Comparison of ENCODE assay signal across 8 cellular contexts in the genomic region with DNA sequence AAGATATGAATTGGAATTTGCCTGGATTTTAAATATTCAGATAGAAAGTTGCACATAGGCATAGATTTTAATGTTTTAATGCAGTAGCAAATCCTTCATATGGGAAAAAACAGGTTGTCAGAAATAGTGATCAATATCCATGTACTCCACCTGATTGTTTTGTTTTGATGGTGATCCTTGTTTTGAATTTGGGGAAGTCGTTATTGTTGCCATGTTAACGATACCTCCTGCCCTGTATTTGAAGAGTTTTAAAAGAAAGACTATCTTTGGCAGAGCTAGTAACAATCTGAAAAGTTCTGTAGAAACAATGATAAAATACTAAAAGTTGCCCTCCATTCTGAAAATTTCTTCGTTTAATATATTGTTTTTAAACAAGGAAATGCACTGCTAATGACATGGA. TPM values are rescaled to one million over a fixed set of nuclear protein-coding genes. Genes with fewer than 3 reads are reported as not detected.
A peak's percentile ranks its signal among the peaks of the same experiment; 100 is the strongest.
DNase-seq lines count a peak whose midpoint lies in the region; ATAC-seq, FAIRE-seq and TF ChIP-seq lines count a peak whose summit lies in the region.

No MANE protein-coding gene starts in this region.

- no peaks in the 10 kb centered on the region for H3K36me3 ChIP-seq in sigmoid colon

- no peaks in the 10 kb centered on the region for H3K9me3 ChIP-seq in sigmoid colon

- no peak for TF ChIP-seq EP300 in sigmoid colon (IDR thresholded peaks at IDR 0.05)

- FAIRE-seq in GM19239 (lab: Jason Lieb, UNC), result peak; percentile 61

- ATAC-seq in GM18867 (IDR thresholded peaks at IDR 0.05; ENCODE audit: unreplicated experiment) (no peak), HG02884 (IDR thresholded peaks at IDR 0.05; ENCODE audit: unreplicated experiment) (no peak), HG02938 (IDR thresholded peaks at IDR 0.05; ENCODE audit: unreplicated experiment) (no peak)

- WGBS in sigmoid colon, 2 donors, result 2% methylated on average over 3 of the region's 3 CpGs

- DNase-seq in GM19239 (ENCODE audit: insufficient read length, low spot score) (no peak), SIG-M5 (lab: John Stamatoyannopoulos, UW) (peak; percentile 32), erythroblast (lab: John Stamatoyannopoulos, UW) (peak; percentile 26 to 39), sigmoid colon (no peak), NCI-H524 (lab: John Stamatoyannopoulos, UW) (no peak)

- intact Hi-C loops in sigmoid colon (cut with DNase I), result loop anchor here (10.0 kb wide), 1 partner anchor 199 kb away; a partner anchor contains a TSS

- peak overlapping the region; percentile 68 to 98 (median 98) for H3K4me3 ChIP-seq in sigmoid colon

- no peaks in the 10 kb centered on the region for H3K27me3 ChIP-seq in sigmoid colon

- H3K4me1 ChIP-seq in sigmoid colon, result peaks cover 0 to 36% (median 16%) of the 10 kb centered on the region in 4 donors

- no peak for TF ChIP-seq CTCF in sigmoid colon (IDR thresholded peaks at IDR 0.05)

- H3K27ac ChIP-seq in sigmoid colon, result peak overlapping the region; percentile 91 to 98 (median 97)

- no peak for TF ChIP-seq POLR2A in erythroblast (IDR thresholded peaks at IDR 0.05; ENCODE audit: low read length)
- TF ChIP-seq POLR2A in sigmoid colon (IDR thresholded peaks at IDR 0.05), result no peak

RNA-seq across cellular contexts. Expression of a gene that starts 1.1 kb away (rescaled TPM):
- total RNA-seq in sigmoid colon, result 10 to 100 TPM; 45.2 to 67.6 (median 57.8) TPM
- polyA plus RNA-seq in sigmoid colon, result 10 to 100 TPM in 1 of 3 donors, 1 to 10 TPM in 2; 3.2 to 11.6 (median 4.2) TPM

Comparison
In these comparisons a context has a peak if more than half of its experiments do, and no peak if none do; other contexts are left out.
1. DNase-seq: peak in SIG-M5 (single experiment) and erythroblast (2 of 2); none in GM19239 (single experiment), sigmoid colon (single experiment) and NCI-H524 (0 of 2).